Comparison of ENCODE assay signal across 25 cellular contexts in the genomic region with DNA sequence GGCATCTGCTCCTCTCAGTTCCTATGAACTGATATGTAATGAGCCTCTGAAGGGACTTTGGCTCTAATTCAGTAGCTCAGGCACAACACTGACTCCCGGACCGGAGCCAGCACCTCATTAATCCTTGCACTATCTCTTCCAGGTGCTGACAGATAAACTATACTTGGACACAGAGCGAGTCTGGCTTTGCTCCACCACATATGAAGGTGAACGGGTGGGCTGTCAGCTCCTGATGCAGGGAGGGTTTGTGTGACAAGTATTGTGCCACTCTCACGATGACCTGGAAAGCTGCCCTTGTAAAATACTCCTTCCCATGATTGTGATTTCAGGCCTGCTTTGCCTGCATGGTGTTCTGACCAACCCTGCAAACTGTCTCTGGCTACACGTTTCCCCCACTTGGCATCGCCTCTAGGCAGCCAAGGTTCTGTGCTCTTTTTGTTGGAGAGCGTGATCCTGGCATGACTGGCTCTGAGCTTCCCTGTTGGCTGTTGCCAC.
DNase-seq lines count a peak whose midpoint lies in the region; TF ChIP-seq lines count a peak whose summit lies in the region.
"Had no signal": no experiment of that assay in that cellular context is flagged by ENCODE, and none has a peak within 500 bp of the region (broad histone marks: within the 10 kb centered on the region; RNA-seq: fewer than 3 reads in every experiment).

No MANE protein-coding gene starts in this region.

- no peak overlapping the region for H3K27ac ChIP-seq in thyroid gland
- H3K27ac ChIP-seq: BLaER1 treated with 17β-estradiol and CSF1 and Interleukin-3, amounts not matched to agents 10 nM and 100 nM; brain microvascular endothelial cell; gastroesophageal sphincter; pancreas; tibial nerve had no signal

- 46 to 56% methylated on average over 8 of the region's 8 CpGs for WGBS in thyroid gland, 2 donors

- POLR2A ChIA-PET in MCF 10A (lab: Yijun Ruan, JAX), result no interaction called here

- no peak overlapping the region for H3K4me3 Mint-ChIP-seq in mesothelial cell of epicardium
- no peak overlapping the region for H3K4me3 Mint-ChIP-seq in endothelial cell (ENCODE audit: unreplicated experiment)
- no peak overlapping the region for H3K4me3 Mint-ChIP-seq in MCF 10A (ENCODE audit: unreplicated experiment)
- H3K4me3 Mint-ChIP-seq: activated naive CD4-positive, alpha-beta T cell treated with anti-CD3 and anti-CD28 coated beads, Interleukin-2, amount 10 ng/mL, durations not matched to agents 7 days and 5 days; activated T-helper 17 cell treated with anti-CD3 and anti-CD28 coated beads, Interleukin-2, amount 50 U/mL, for 72 hours had no signal

- TF ChIP-seq CTCF in mesothelial cell of epicardium (IDR thresholded peaks at IDR 0.05; ENCODE audit: unreplicated experiment) (no peak), thyroid gland (IDR thresholded peaks at IDR 0.05) (no peak), endothelial cell (IDR thresholded peaks at IDR 0.05; ENCODE audit: unreplicated experiment) (no peak), MCF 10A (IDR thresholded peaks at IDR 0.05; ENCODE audit: unreplicated experiment) (no peak)

- H3K4me1 Mint-ChIP-seq in mesothelial cell of epicardium, result peaks cover 16% of the 10 kb centered on the region
- no peaks in the 10 kb centered on the region for H3K4me1 Mint-ChIP-seq in endothelial cell (ENCODE audit: unreplicated experiment)
- no peaks in the 10 kb centered on the region for H3K4me1 Mint-ChIP-seq in MCF 10A (ENCODE audit: insufficient read depth, unreplicated experiment)
- H3K4me1 Mint-ChIP-seq: activated naive CD4-positive, alpha-beta T cell treated with anti-CD3 and anti-CD28 coated beads, Interleukin-2, amount 10 ng/mL, durations not matched to agents 7 days and 5 days; activated T-helper 17 cell treated with anti-CD3 and anti-CD28 coated beads, Interleukin-2, amount 50 U/mL, for 72 hours had no signal

- no TSS peak for BruUV-seq in MCF 10A (replicated peaks; lab: Mats Ljungman, UMichigan)

- H3K27ac Mint-ChIP-seq in mesothelial cell of epicardium (peak overlapping the region; percentile 44), endothelial cell (ENCODE audit: unreplicated experiment) (no peak overlapping the region), MCF 10A (ENCODE audit: low read depth, unreplicated experiment) (no peak overlapping the region)
- H3K27ac Mint-ChIP-seq: activated naive CD4-positive, alpha-beta T cell treated with anti-CD3 and anti-CD28 coated beads, Interleukin-2, amount 10 ng/mL, durations not matched to agents 7 days and 5 days; activated T-helper 17 cell treated with anti-CD3 and anti-CD28 coated beads, Interleukin-2, amount 50 U/mL, for 72 hours had no signal

- H3K4me3 ChIP-seq in thyroid gland (replicated peaks in 1 of 3), result no peak overlapping the region
- H3K4me3 ChIP-seq: BLaER1 treated with 17β-estradiol and CSF1 and Interleukin-3, amounts not matched to agents 10 nM and 100 nM; gastroesophageal sphincter; pancreas; tibial nerve had no signal

- no peaks in the 10 kb centered on the region for H3K9me3 ChIP-seq in thyroid gland
- H3K9me3 ChIP-seq: gastroesophageal sphincter, pancreas, tibial nerve had no signal

- peaks cover 11% of the 10 kb centered on the region for H3K9me3 Mint-ChIP-seq in mesothelial cell of epicardium
- no peaks in the 10 kb centered on the region for H3K9me3 Mint-ChIP-seq in endothelial cell (ENCODE audit: unreplicated experiment)
- no peaks in the 10 kb centered on the region for H3K9me3 Mint-ChIP-seq in MCF 10A (ENCODE audit: unreplicated experiment)
- H3K9me3 Mint-ChIP-seq: activated naive CD4-positive, alpha-beta T cell treated with anti-CD3 and anti-CD28 coated beads, Interleukin-2, amount 10 ng/mL, durations not matched to agents 7 days and 5 days had no signal

- peaks cover 19% of the 10 kb centered on the region for H3K36me3 Mint-ChIP-seq in mesothelial cell of epicardium
- no peaks in the 10 kb centered on the region for H3K36me3 Mint-ChIP-seq in endothelial cell (ENCODE audit: low read depth, unreplicated experiment)
- no peaks in the 10 kb centered on the region for H3K36me3 Mint-ChIP-seq in MCF 10A (ENCODE audit: insufficient read depth, unreplicated experiment)
- H3K36me3 Mint-ChIP-seq: activated naive CD4-positive, alpha-beta T cell treated with anti-CD3 and anti-CD28 coated beads, Interleukin-2, amount 10 ng/mL, durations not matched to agents 7 days and 5 days had no signal

- CTCF ChIA-PET in MCF 10A (lab: Yijun Ruan, JAX), result interaction anchor here (0.7 to 4.4 kb wide), 4 partner anchors 11 to 448 kb away, joined by 3 to 40 read pairs (median 7); no protein-coding TSS in a partner anchor

- H3K4me1 ChIP-seq in thyroid gland, result peaks cover 0 to 3% of the 10 kb centered on the region in 2 donors
- H3K4me1 ChIP-seq: pancreas, tibial nerve had no signal

- H3K27me3 Mint-ChIP-seq in mesothelial cell of epicardium (ENCODE audit: low read depth) (peaks cover 43% of the 10 kb centered on the region), endothelial cell (ENCODE audit: unreplicated experiment) (peaks cover 1% of the 10 kb centered on the region), MCF 10A (ENCODE audit: insufficient read depth, unreplicated experiment) (no peaks in the 10 kb centered on the region)
- H3K27me3 Mint-ChIP-seq: activated naive CD4-positive, alpha-beta T cell treated with anti-CD3 and anti-CD28 coated beads, Interleukin-2, amount 10 ng/mL, durations not matched to agents 7 days and 5 days had no signal

- DNase-seq in NCI-H1105 (lab: John Stamatoyannopoulos, UW) (peak; percentile 32), cerebellum (ENCODE audit: low spot score) (peak; percentile 51), mesothelial cell of epicardium (ENCODE audit: low spot score in 2 of 2, unreplicated experiment in 2 of 2) (no peak), thyroid gland (peak; percentile 34 to 63), NAMALWA (ENCODE audit: low spot score) (no peak), endothelial cell (ENCODE audit: low spot score) (no peak), MCF 10A (ENCODE audit: unreplicated experiment) (no peak)
- DNase-seq: activated CD4-positive, alpha-beta T cell treated with anti-CD3 and anti-CD28 coated beads for 48 hours; activated naive CD4-positive, alpha-beta T cell treated with anti-CD3 and anti-CD28 coated beads, Interleukin-2, amount 10 ng/mL, durations not matched to agents 7 days and 5 days; amygdala; brain microvascular endothelial cell; GOT3; hypothalamus; mammary epithelial cell; NCI-H1930; NCI-H524 treated with DMSO at 0.1 percent for 48 hours; NK-92 treated with Interleukin-12 subunit alpha and Interleukin-12 subunit beta, amount 100 ng/mL, for 24 hours; PC-3; stimulated activated CD4-positive, alpha-beta T cell treated with anti-CD3 and anti-CD28 coated beads, Interleukin-4, amount 100 ng/mL, for 1 hour; SW 1271 had no signal

- H3K27me3 ChIP-seq in thyroid gland, result no peaks in the 10 kb centered on the region
- H3K27me3 ChIP-seq: BLaER1 treated with 17β-estradiol and CSF1 and Interleukin-3, amounts not matched to agents 10 nM and 100 nM; brain microvascular endothelial cell; gastroesophageal sphincter; pancreas; tibial nerve had no signal

- H3K36me3 ChIP-seq in thyroid gland, result no peaks in the 10 kb centered on the region
- H3K36me3 ChIP-seq: BLaER1 treated with 17β-estradiol and CSF1 and Interleukin-3, amounts not matched to agents 10 nM and 100 nM; brain microvascular endothelial cell; gastroesophageal sphincter; pancreas; tibial nerve had no signal

- intact Hi-C loops in thyroid gland (cut with DNase I), result no loop called here
- intact Hi-C loops in MCF 10A (cut with micrococcal nuclease), result no loop called here

- no peak for TF ChIP-seq POLR2A in thyroid gland (IDR thresholded peaks at IDR 0.05)

Comparison
In these comparisons a context has a peak if more than half of its experiments do, and no peak if none do; other contexts are left out.
1. DNase-seq: peak in NCI-H1105 (single experiment), cerebellum (single experiment) and thyroid gland (2 of 2); none in mesothelial cell of epicardium (0 of 2), NAMALWA (single experiment), endothelial cell (single experiment) and MCF 10A (single experiment).